In genomic region chr16:86515420-86515779, GRCh38 we compare ENCODE assay signal across 17 cellular contexts. TPM values are rescaled to one million over a fixed set of nuclear protein-coding genes. Genes with fewer than 3 reads are reported as not detected.
A peak's percentile ranks its signal among the peaks of the same experiment; 100 is the strongest.
DNase-seq lines count a peak whose midpoint lies in the region; ATAC-seq and TF ChIP-seq lines count a peak whose summit lies in the region.
"Had no signal": no experiment of that assay in that cellular context is flagged by ENCODE, and none has a peak within 500 bp of the region (broad histone marks: within the 10 kb centered on the region; RNA-seq: fewer than 3 reads in every experiment).

No MANE protein-coding gene starts in this region.

- peaks cover 15 to 46% of the 10 kb centered on the region in 2 donors for H3K4me1 Mint-ChIP-seq in stimulated activated naive B cell treated with anti-CD40 and anti-IgM and Interleukin-4, amounts not matched to agents 10 μg/mL and 1 μg/mL and 100 μg/mL, for 72 hours
- H3K4me1 Mint-ChIP-seq in stimulated activated memory B cell treated with anti-CD40 and anti-IgM and Interleukin-4, amounts not matched to agents 10 μg/mL and 1 μg/mL and 100 μg/mL, for 72 hours = peaks cover 10% of the 10 kb centered on the region

- intact Hi-C loops in left lung (cut with DNase I) = loop anchor here (5.0 to 10.0 kb wide), 4 partner anchors 173 to 443 kb away; no protein-coding TSS in a partner anchor

- DNase-seq in left lung (peak in 1 of 2 donors; percentile 30), NCI-H446 treated with DMSO at 0.1 percent for 48 hours (lab: John Stamatoyannopoulos, UW) (no peak)
- DNase-seq in stimulated activated naive B cell treated with anti-CD40 and anti-IgM and Interleukin-4, amounts not matched to agents 10 μg/mL and 1 μg/mL and 100 μg/mL, for 72 hours = no peak
- DNase-seq: DMS79, immature natural killer cell, NCI-H1105, PC-9, T-cell had no signal

- peaks cover 69 to 90% of the 10 kb centered on the region in 2 donors for H3K27me3 Mint-ChIP-seq in stimulated activated naive B cell treated with anti-CD40 and anti-IgM and Interleukin-4, amounts not matched to agents 10 μg/mL and 1 μg/mL and 100 μg/mL, for 72 hours
- peaks cover 98% of the 10 kb centered on the region for H3K27me3 Mint-ChIP-seq in stimulated activated memory B cell treated with anti-CD40 and anti-IgM and Interleukin-4, amounts not matched to agents 10 μg/mL and 1 μg/mL and 100 μg/mL, for 72 hours

- H3K9ac ChIP-seq in HUES6 (ENCODE audit: low read length) (peak overlapping the region; percentile 45), duodenal mucosa (ENCODE audit: low read depth in 1 of 2, low read length in 2 of 2) (peak overlapping the region; percentile 32 to 46)
- H3K9ac ChIP-seq: BLaER1 treated with 17β-estradiol and CSF1 and Interleukin-3, amounts not matched to agents 10 nM and 100 nM had no signal

- H3K36me3 Mint-ChIP-seq in stimulated activated naive B cell treated with anti-CD40 and anti-IgM and Interleukin-4, amounts not matched to agents 10 μg/mL and 1 μg/mL and 100 μg/mL, for 72 hours = no peaks in the 10 kb centered on the region
- no peaks in the 10 kb centered on the region for H3K36me3 Mint-ChIP-seq in stimulated activated memory B cell treated with anti-CD40 and anti-IgM and Interleukin-4, amounts not matched to agents 10 μg/mL and 1 μg/mL and 100 μg/mL, for 72 hours
- H3K36me3 Mint-ChIP-seq: T-cell had no signal

- H3K27me3 ChIP-seq in HUES6 (ENCODE audit: control insufficient read depth, insufficient read depth, low read length) = peaks cover 100% of the 10 kb centered on the region
- peaks cover 51 to 59% of the 10 kb centered on the region in 2 donors for H3K27me3 ChIP-seq in duodenal mucosa (ENCODE audit: control insufficient read depth in 1 of 2, insufficient read depth in 2 of 2, low read length in 2 of 2)
- peaks cover 64 to 100% of the 10 kb centered on the region in 2 donors for H3K27me3 ChIP-seq in left lung

- H3K4me1 ChIP-seq in HUES6 (ENCODE audit: control insufficient read depth, insufficient read depth, low read length) (peaks cover 40% of the 10 kb centered on the region), duodenal mucosa (ENCODE audit: control insufficient read depth in 1 of 2, insufficient read depth in 2 of 2, low read length in 2 of 2) (peaks cover 0 to 19% of the 10 kb centered on the region in 2 donors), left lung (peaks cover 7 to 24% of the 10 kb centered on the region in 2 donors)

- TF ChIP-seq CTCF in left lung (IDR thresholded peaks at IDR 0.05) = no peak

- no peaks in the 10 kb centered on the region for H3K9me3 Mint-ChIP-seq in stimulated activated naive B cell treated with anti-CD40 and anti-IgM and Interleukin-4, amounts not matched to agents 10 μg/mL and 1 μg/mL and 100 μg/mL, for 72 hours
- no peaks in the 10 kb centered on the region for H3K9me3 Mint-ChIP-seq in stimulated activated memory B cell treated with anti-CD40 and anti-IgM and Interleukin-4, amounts not matched to agents 10 μg/mL and 1 μg/mL and 100 μg/mL, for 72 hours
- H3K9me3 Mint-ChIP-seq: immature natural killer cell, T-cell had no signal

- H3K9me3 ChIP-seq in HUES6 (ENCODE audit: control insufficient read depth, insufficient read depth, low read depth, low read length) = no peaks in the 10 kb centered on the region
- H3K9me3 ChIP-seq in duodenal mucosa (ENCODE audit: control insufficient read depth in 1 of 2, low read length in 2 of 2) = no peaks in the 10 kb centered on the region
- no peaks in the 10 kb centered on the region for H3K9me3 ChIP-seq in left lung
- H3K9me3 ChIP-seq: BLaER1 treated with 17β-estradiol and CSF1 and Interleukin-3, amounts not matched to agents 10 nM and 100 nM had no signal

- peak overlapping the region; percentile 52 for H3K4me3 ChIP-seq in HUES6 (ENCODE audit: low read depth, low read length)
- peak overlapping the region; percentile 48 for H3K4me3 ChIP-seq in duodenal mucosa (ENCODE audit: low read depth in 1 of 2, low read length in 2 of 2)
- H3K4me3 ChIP-seq in left lung = peak overlapping the region; percentile 11 to 54
- H3K4me3 ChIP-seq: BLaER1 treated with 17β-estradiol and CSF1 and Interleukin-3, amounts not matched to agents 10 nM and 100 nM; PC-9 had no signal

- H3K4me3 Mint-ChIP-seq in stimulated activated naive B cell treated with anti-CD40 and anti-IgM and Interleukin-4, amounts not matched to agents 10 μg/mL and 1 μg/mL and 100 μg/mL, for 72 hours = no peak overlapping the region
- no peak overlapping the region for H3K4me3 Mint-ChIP-seq in stimulated activated memory B cell treated with anti-CD40 and anti-IgM and Interleukin-4, amounts not matched to agents 10 μg/mL and 1 μg/mL and 100 μg/mL, for 72 hours
- H3K4me3 Mint-ChIP-seq: immature natural killer cell, T-cell had no signal

- H3K27ac Mint-ChIP-seq in stimulated activated naive B cell treated with anti-CD40 and anti-IgM and Interleukin-4, amounts not matched to agents 10 μg/mL and 1 μg/mL and 100 μg/mL, for 72 hours = peak overlapping the region; percentile 67
- no peak overlapping the region for H3K27ac Mint-ChIP-seq in stimulated activated memory B cell treated with anti-CD40 and anti-IgM and Interleukin-4, amounts not matched to agents 10 μg/mL and 1 μg/mL and 100 μg/mL, for 72 hours
- H3K27ac Mint-ChIP-seq: immature natural killer cell had no signal

- no peaks in the 10 kb centered on the region for H3K36me3 ChIP-seq in HUES6 (ENCODE audit: control insufficient read depth, insufficient read depth, low read length)
- peaks cover 0 to 4% of the 10 kb centered on the region in 2 donors for H3K36me3 ChIP-seq in duodenal mucosa (ENCODE audit: control insufficient read depth in 1 of 2, insufficient read depth in 2 of 2, low read length in 2 of 2)
- H3K36me3 ChIP-seq in left lung = no peaks in the 10 kb centered on the region
- H3K36me3 ChIP-seq: BLaER1 treated with 17β-estradiol and CSF1 and Interleukin-3, amounts not matched to agents 10 nM and 100 nM had no signal

- ATAC-seq in left lung (no peak), HG02642 (IDR thresholded peaks at IDR 0.05; ENCODE audit: poor library complexity, unreplicated experiment) (no peak), GM18511 (IDR thresholded peaks at IDR 0.05; ENCODE audit: unreplicated experiment) (no peak)
- ATAC-seq in stimulated activated naive B cell treated with anti-CD40 and anti-IgM and Interleukin-4, amounts not matched to agents 10 μg/mL and 1 μg/mL and 100 μg/mL, for 72 hours (replicated peaks) = no peak
- no peak for ATAC-seq in stimulated activated memory B cell treated with anti-CD40 and anti-IgM and Interleukin-4, amounts not matched to agents 10 μg/mL and 1 μg/mL and 100 μg/mL, for 72 hours
- ATAC-seq: activated CD4-positive, CD25-positive, alpha-beta regulatory T cell treated with anti-CD3 and anti-CD28 coated beads, Interleukin-2, amount 50 U/mL, for 24 hours; T-cell had no signal

- H3K27ac ChIP-seq in HUES6 (ENCODE audit: low read depth, low read length) (no peak overlapping the region), duodenal mucosa (ENCODE audit: low read depth, low read length) (peak overlapping the region; percentile 58), left lung (peak overlapping the region; percentile 83 to 96)
- H3K27ac ChIP-seq: BLaER1 treated with 17β-estradiol and CSF1 and Interleukin-3, amounts not matched to agents 10 nM and 100 nM; PC-9 had no signal

RNA-seq across cellular contexts. Expression of gene FOXF1, which starts 5.1 kb away (rescaled TPM):
- total RNA-seq in left lung = 10 to 100 TPM; 21.7 to 30.3 TPM
- total RNA-seq: PC-9 had no signal

RNA-seq across cellular contexts. Expression of gene MTHFSD, which starts 39.6 kb away (rescaled TPM):
- 10 to 100 TPM; 19.7 to 20.2 TPM for total RNA-seq in left lung

RNA-seq across cellular contexts. Expression of gene FOXC2, which starts 51.2 kb away (rescaled TPM):
- total RNA-seq in left lung = 1 to 10 TPM in 1 of 2 donors, under 1 TPM in 1; 0.41 to 2.0 TPM
- total RNA-seq: mononuclear cell, NCI-H460, PC-9, T-cell had no signal
